Comparison of ENCODE assay signal across 12 cellular contexts in genomic region chr13:28022848-28023518, GRCh38. TPM values are rescaled to one million over a fixed set of nuclear protein-coding genes. Genes with fewer than 3 reads are reported as not detected.
DNase-seq lines count a peak whose midpoint lies in the region; ATAC-seq and TF ChIP-seq lines count a peak whose summit lies in the region.
"Had no signal": no experiment of that assay in that cellular context is flagged by ENCODE, and none has a peak within 500 bp of the region (broad histone marks: within the 10 kb centered on the region; RNA-seq: fewer than 3 reads in every experiment).

No MANE protein-coding gene starts in this region.

- no peaks in the 10 kb centered on the region for H3K79me2 ChIP-seq in SK-N-SH (ENCODE audit: insufficient read depth)

- H3K9me3 ChIP-seq in SK-N-SH (no peaks in the 10 kb centered on the region), adipocyte (ENCODE audit: control insufficient read depth, low read length) (no peaks in the 10 kb centered on the region)

- peak; percentile 47; the same call in 2 of the 3 replicates for ATAC-seq in SK-N-SH treated with all-trans-retinoic acid at 6 μM for 48 hours
- ATAC-seq in stimulated activated memory B cell treated with anti-CD40 and anti-IgM and Interleukin-4, amounts not matched to agents 10 μg/mL and 1 μg/mL and 100 μg/mL, for 72 hours, result no peak
- ATAC-seq in GM21717 (IDR thresholded peaks at IDR 0.05; ENCODE audit: unreplicated experiment), result no peak
- ATAC-seq in HG03108 (IDR thresholded peaks at IDR 0.05; ENCODE audit: unreplicated experiment), result no peak
- ATAC-seq in effector memory CD8-positive, alpha-beta T cell (replicated peaks), result no peak

- H3K36me3 ChIP-seq in SK-N-SH (replicated peaks in 1 of 2; ENCODE audit: control insufficient read depth in 1 of 2, insufficient read depth in 2 of 2, low read length in 1 of 2) (no peaks in the 10 kb centered on the region), adipocyte (ENCODE audit: control insufficient read depth, insufficient read depth, low read length, severe bottlenecking) (no peaks in the 10 kb centered on the region)

- H3K27me3 ChIP-seq in SK-N-SH (ENCODE audit: insufficient read depth) (peaks cover 29% of the 10 kb centered on the region), adipocyte (replicated peaks; ENCODE audit: control insufficient read depth, insufficient read depth, low read length) (peaks cover 15% of the 10 kb centered on the region)

- H3K27ac ChIP-seq in SK-N-SH (ENCODE audit: low read depth in 2 of 2, low read length in 1 of 2), result no peak overlapping the region

- H3K9me2 ChIP-seq in SK-N-SH, result no peaks in the 10 kb centered on the region

- H3K9ac ChIP-seq in SK-N-SH (no peak overlapping the region), adipocyte (ENCODE audit: low read length) (no peak overlapping the region)

- H3K27me3 Mint-ChIP-seq in stimulated activated memory B cell treated with anti-CD40 and anti-IgM and Interleukin-4, amounts not matched to agents 10 μg/mL and 1 μg/mL and 100 μg/mL, for 72 hours, result no peaks in the 10 kb centered on the region
- H3K27me3 Mint-ChIP-seq in effector memory CD8-positive, alpha-beta T cell, result peaks cover 23 to 28% of the 10 kb centered on the region in 2 donors

- no peak overlapping the region for H3K4me3 Mint-ChIP-seq in stimulated activated memory B cell treated with anti-CD40 and anti-IgM and Interleukin-4, amounts not matched to agents 10 μg/mL and 1 μg/mL and 100 μg/mL, for 72 hours
- H3K4me3 Mint-ChIP-seq in effector memory CD8-positive, alpha-beta T cell, result no peak overlapping the region
- H3K4me3 Mint-ChIP-seq: activated CD4-positive, alpha-beta T cell treated with anti-CD3 and anti-CD28 coated beads, Interleukin-2, amount 10 ng/mL, durations not matched to agents 24 days and 14 days had no signal

- TF ChIP-seq EP300 in SK-N-SH (IDR thresholded peaks at IDR 0.05; ENCODE audit: borderline replicate concordance in 1 of 2, low read depth in 1 of 2, low read length in 1 of 2), result no peak

- H4K20me1 ChIP-seq in SK-N-SH (ENCODE audit: insufficient read depth), result no peaks in the 10 kb centered on the region

- TF ChIP-seq CTCF in SK-N-SH (IDR thresholded peaks at IDR 0.05), result no peak

- H3K4me3 ChIP-seq in SK-N-SH (ENCODE audit: low read depth in 2 of 2, low read length in 1 of 2), result no peak overlapping the region
- H3K4me3 ChIP-seq in adipocyte (ENCODE audit: low read length), result no peak overlapping the region

- no peak for TF ChIP-seq RAD21 in SK-N-SH (IDR thresholded peaks at IDR 0.05; ENCODE audit: low read length)

- DNase-seq in SK-N-SH (no peak), adipocyte (ENCODE audit: low read depth) (peak; percentile 45), iris pigment epithelial cell (ENCODE audit: low read depth) (peak; percentile 51)
- no peak for DNase-seq in effector memory CD8-positive, alpha-beta T cell
- DNase-seq: activated CD4-positive, alpha-beta T cell treated with anti-CD3 and anti-CD28 coated beads, Interleukin-2, amount 10 ng/mL, durations not matched to agents 24 days and 14 days; erythroblast; small intestine; T-helper 1 cell had no signal

- peak overlapping the region; percentile 19 for H3K27ac Mint-ChIP-seq in stimulated activated memory B cell treated with anti-CD40 and anti-IgM and Interleukin-4, amounts not matched to agents 10 μg/mL and 1 μg/mL and 100 μg/mL, for 72 hours
- H3K27ac Mint-ChIP-seq in effector memory CD8-positive, alpha-beta T cell, result no peak overlapping the region
- H3K27ac Mint-ChIP-seq: activated CD4-positive, alpha-beta T cell treated with anti-CD3 and anti-CD28 coated beads, Interleukin-2, amount 10 ng/mL, durations not matched to agents 24 days and 14 days had no signal

- no peaks in the 10 kb centered on the region for H3F3A ChIP-seq in SK-N-SH (replicated peaks; ENCODE audit: insufficient read depth)

- no peaks in the 10 kb centered on the region for H3K9me3 Mint-ChIP-seq in stimulated activated memory B cell treated with anti-CD40 and anti-IgM and Interleukin-4, amounts not matched to agents 10 μg/mL and 1 μg/mL and 100 μg/mL, for 72 hours
- H3K9me3 Mint-ChIP-seq in effector memory CD8-positive, alpha-beta T cell, result no peaks in the 10 kb centered on the region
- H3K9me3 Mint-ChIP-seq: activated CD4-positive, alpha-beta T cell treated with anti-CD3 and anti-CD28 coated beads, Interleukin-2, amount 10 ng/mL, durations not matched to agents 24 days and 14 days had no signal

- POLR2A ChIA-PET in SK-N-SH (lab: Yijun Ruan, JAX), result no interaction called here

- H2AFZ ChIP-seq in SK-N-SH (ENCODE audit: low read depth), result no peak overlapping the region

- 13% methylated on average over 9 of the region's 9 CpGs for WGBS in SK-N-SH (ENCODE audit: low lambda C conversion rate)

- no peak overlapping the region for H3K4me2 ChIP-seq in SK-N-SH

- CTCF ChIA-PET in SK-N-SH (lab: Yijun Ruan, JAX), result no interaction called here

- peaks cover 12% of the 10 kb centered on the region for H3K4me1 Mint-ChIP-seq in stimulated activated memory B cell treated with anti-CD40 and anti-IgM and Interleukin-4, amounts not matched to agents 10 μg/mL and 1 μg/mL and 100 μg/mL, for 72 hours
- no peaks in the 10 kb centered on the region for H3K4me1 Mint-ChIP-seq in effector memory CD8-positive, alpha-beta T cell (ENCODE audit: low read depth in 2 of 2)

- no peaks in the 10 kb centered on the region for H3K36me3 Mint-ChIP-seq in stimulated activated memory B cell treated with anti-CD40 and anti-IgM and Interleukin-4, amounts not matched to agents 10 μg/mL and 1 μg/mL and 100 μg/mL, for 72 hours
- peaks cover 3% of the 10 kb centered on the region for H3K36me3 Mint-ChIP-seq in effector memory CD8-positive, alpha-beta T cell (ENCODE audit: insufficient read depth)

- H3K4me1 ChIP-seq in SK-N-SH (ENCODE audit: control insufficient read depth in 1 of 2, insufficient read depth in 2 of 2, low read depth in 1 of 2, low read length in 1 of 2) (no peaks in the 10 kb centered on the region), adipocyte (ENCODE audit: control insufficient read depth, insufficient read depth, low read length) (peaks cover 9% of the 10 kb centered on the region)

TF ChIP-seq in SK-N-SH treated with all-trans-retinoic acid at 6 μM for 48 hours, 23 proteins besides CTCF, POLR2A, EP300 and RAD21:
- TF ChIP-seq CREB5 (CRISPR knock-in tag; IDR thresholded peaks at IDR 0.05; ENCODE audit: low read depth), result no peak
- TF ChIP-seq TOX (CRISPR knock-in tag; IDR thresholded peaks at IDR 0.05; ENCODE audit: borderline replicate concordance), result no peak
- TF ChIP-seq ZC3H10 (CRISPR knock-in tag; IDR thresholded peaks at IDR 0.05), result no peak
- TF ChIP-seq SNAI2 (CRISPR knock-in tag; IDR thresholded peaks at IDR 0.05), result no peak
- TF ChIP-seq ARNTL (CRISPR knock-in tag; IDR thresholded peaks at IDR 0.05; ENCODE audit: borderline replicate concordance, low read depth), result no peak
- TF ChIP-seq PPARA (CRISPR knock-in tag; IDR thresholded peaks at IDR 0.05; ENCODE audit: borderline replicate concordance), result no peak

TF ChIP-seq in SK-N-SH, 30 proteins besides CTCF, POLR2A, EP300 and RAD21:
- no peak for TF ChIP-seq CHD2 (IDR thresholded peaks at IDR 0.05; ENCODE audit: low read length, partially characterized antibody)
- no peak for TF ChIP-seq MEF2A (IDR thresholded peaks at IDR 0.05; ENCODE audit: borderline replicate concordance, low read depth)
- no peak for TF ChIP-seq GATA2 (CRISPR knock-in tag; IDR thresholded peaks at IDR 0.05)
- TF ChIP-seq YY1 (IDR thresholded peaks at IDR 0.05; ENCODE audit: low read depth), result no peak
- no peak for TF ChIP-seq GABPA (IDR thresholded peaks at IDR 0.05; ENCODE audit: low read depth)
- TF ChIP-seq MAX (IDR thresholded peaks at IDR 0.05; ENCODE audit: low read depth), result no peak
- no peak for TF ChIP-seq TAF1 (IDR thresholded peaks at IDR 0.05; ENCODE audit: borderline replicate concordance, low read depth, low read length)
- no peak for TF ChIP-seq USF1 (IDR thresholded peaks at IDR 0.05; ENCODE audit: borderline replicate concordance, low read depth)

RNA-seq across cellular contexts. Expression of gene URAD, which starts 34.5 kb away (rescaled TPM):
- not detected in 2 replicates for polyA plus RNA-seq in SK-N-SH (2012; rRNA removed)
- polyA plus RNA-seq in SK-N-SH (2012; cell fraction: cytosol; rRNA removed), result not detected in 2 replicates
- not detected in 2 replicates for polyA plus RNA-seq in SK-N-SH (2012; cell fraction: nucleus; rRNA removed)

RNA-seq across cellular contexts. Expression of gene CDX2, which starts 53.9 kb away (rescaled TPM):
- not detected in 2 replicates for polyA plus RNA-seq in SK-N-SH (2012; rRNA removed)
- not detected in 2 replicates for polyA plus RNA-seq in SK-N-SH (2012; cell fraction: cytosol; rRNA removed)
- not detected in 2 replicates for polyA plus RNA-seq in SK-N-SH (2012; cell fraction: nucleus; rRNA removed)

Comparison
In these comparisons a context has a peak if more than half of its experiments do, and no peak if none do; other contexts are left out.
1. DNase-seq: peak in adipocyte (single experiment) and iris pigment epithelial cell (single experiment); none in SK-N-SH (single experiment) and effector memory CD8-positive, alpha-beta T cell (0 of 3).